33 cellular contexts compared by ENCODE assay signal in the genomic region with DNA sequence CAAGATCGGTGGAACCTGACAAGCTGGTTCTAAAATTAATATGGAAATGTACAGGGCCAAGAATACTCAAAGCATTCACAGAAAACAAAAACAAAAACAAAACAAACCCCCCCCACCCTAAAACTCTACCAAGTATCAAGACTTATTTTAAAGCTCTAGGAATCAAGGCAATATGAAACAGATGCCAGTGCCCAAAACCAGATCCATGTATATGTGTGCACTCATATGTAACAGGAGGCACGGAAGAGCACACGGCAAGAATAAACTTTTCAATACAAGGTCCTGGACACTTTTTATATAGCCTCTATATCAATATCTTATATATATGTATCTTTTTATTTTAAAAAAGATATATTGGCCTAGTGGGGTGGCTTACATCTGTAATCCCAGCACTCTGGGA.
"Had no signal": no experiment of that assay in that cellular context is flagged by ENCODE, and none has a peak within 500 bp of the region (broad histone marks: within the 10 kb centered on the region; RNA-seq: fewer than 3 reads in every experiment).

No MANE protein-coding gene starts in this region.

- H3K9me3 ChIP-seq: adrenal gland, ascending aorta, body of pancreas, breast epithelium had no signal

- H3K27me3 ChIP-seq: adrenal gland, ascending aorta, body of pancreas, brain microvascular endothelial cell, breast epithelium, cardiac muscle cell had no signal

- H3K4me1 ChIP-seq: adrenal gland, ascending aorta, breast epithelium had no signal

- H3K4me3 ChIP-seq: adrenal gland, ascending aorta, body of pancreas, breast epithelium, cardiac muscle cell had no signal

- H3K36me3 ChIP-seq: adrenal gland, brain microvascular endothelial cell, breast epithelium, cardiac muscle cell had no signal

- ATAC-seq: activated naive CD4-positive, alpha-beta T cell treated with anti-CD3 and anti-CD28 coated beads, Interleukin-2, amount 50 U/mL, for 72 hours; activated naive CD8-positive, alpha-beta T cell treated with anti-CD3 and anti-CD28 coated beads, Interleukin-2, amount 50 U/mL, for 24 hours; activated T-cell treated with anti-CD3 and anti-CD28 coated beads, Interleukin-2, amount 50 U/mL, for 4 hours; activated T-cell treated with anti-CD3 and anti-CD28 coated beads, Interleukin-2, amount 50 U/mL, for 72 hours; activated T-helper 17 cell treated with anti-CD3 and anti-CD28 coated beads, Interleukin-2, amount 50 U/mL, for 72 hours; body of pancreas had no signal

- DNase-seq: activated effector memory CD4-positive, alpha-beta T cell treated with anti-CD3 and anti-CD28 coated beads, Interleukin-2, amount 50 U/mL, for 16 hours; activated effector memory CD4-positive, alpha-beta T cell treated with Interleukin-2 at 50 U/mL for 16 hours; activated gamma-delta T cell; activated gamma-delta T cell treated with Interleukin-2 at 50 U/mL for 16 hours; activated naive CD4-positive, alpha-beta T cell; activated naive CD4-positive, alpha-beta T cell treated with anti-CD3 and anti-CD28 coated beads for 36 hours; activated naive CD4-positive, alpha-beta T cell treated with anti-CD3 and anti-CD28 coated beads, Interleukin-2, amount 10 ng/mL, durations not matched to agents 7 days and 5 days; activated naive CD4-positive, alpha-beta T cell treated with anti-CD3 and anti-CD28 coated beads, Interleukin-2, amount 50 U/mL, for 16 hours; activated naive CD4-positive, alpha-beta T cell treated with Interleukin-2 at 50 U/mL for 16 hours; activated naive CD8-positive, alpha-beta T cell treated with anti-CD3 and anti-CD28 coated beads for 36 hours; activated naive CD8-positive, alpha-beta T cell treated with anti-CD3 and anti-CD28 coated beads, Interleukin-2, amount 10 ng/mL, durations not matched to agents 7 days and 5 days; activated naive CD8-positive, alpha-beta T cell treated with anti-CD3 and anti-CD28 coated beads, Interleukin-2, amount 50 U/mL, for 24 hours; activated T-cell treated with anti-CD3 and anti-CD28 coated beads, Interleukin-2, amount 50 U/mL, for 24 hours; activated T-cell treated with anti-CD3 and anti-CD28 coated beads, Interleukin-2, amount 50 U/mL, for 4 hours; activated T-cell treated with anti-CD3 and anti-CD28 coated beads, Interleukin-2, amount 50 U/mL, for 48 hours; activated T-cell treated with anti-CD3 and anti-CD28 coated beads, Interleukin-2, amount 50 U/mL, for 72 hours; adrenal gland; amniotic stem cell; amygdala; anterior cingulate cortex; aorta; body of pancreas; brain microvascular endothelial cell; caudate nucleus; central memory CD4-positive, alpha-beta T cell; cerebellar nuclear complex had no signal

- FAIRE-seq: astrocyte, bronchial epithelial cell had no signal

- H3K27ac ChIP-seq: adrenal gland, ascending aorta, body of pancreas, brain microvascular endothelial cell, breast epithelium, cardiac muscle cell had no signal
